Comparison of ENCODE assay signal across 23 cellular contexts in genomic region chr14:40204441-40205175, GRCh38.
"Had no signal": no experiment of that assay in that cellular context is flagged by ENCODE, and none has a peak within 500 bp of the region (broad histone marks: within the 10 kb centered on the region; RNA-seq: fewer than 3 reads in every experiment).

No MANE protein-coding gene starts in this region.

- ATAC-seq: activated naive CD8-positive, alpha-beta T cell treated with anti-CD3 and anti-CD28 coated beads, Interleukin-2, amount 50 U/mL, for 24 hours; body of pancreas; gastroesophageal sphincter; natural killer cell treated with Interleukin-12 subunit alpha and Interleukin-12 subunit beta and Interleukin-15 and Interleukin-18, amount 100 ng/mL, for 72 hours; sciatic nerve; stimulated activated memory B cell treated with anti-CD40 and anti-IgM and Interleukin-4, amounts not matched to agents 10 μg/mL and 1 μg/mL and 100 μg/mL, for 72 hours; T-helper 17 cell had no signal

- H3K36me3 Mint-ChIP-seq: natural killer cell treated with Interleukin-12 subunit alpha and Interleukin-12 subunit beta and Interleukin-15 and Interleukin-18, amount 100 ng/mL, for 72 hours; stimulated activated memory B cell treated with anti-CD40 and anti-IgM and Interleukin-4, amounts not matched to agents 10 μg/mL and 1 μg/mL and 100 μg/mL, for 72 hours had no signal

- H3K4me1 ChIP-seq: body of pancreas, gastroesophageal sphincter, left ventricle myocardium inferior, parathyroid adenoma, transverse colon had no signal

- H3K27ac ChIP-seq: body of pancreas, cardiac muscle cell, epithelial cell of prostate, gastroesophageal sphincter, left ventricle myocardium inferior, parathyroid adenoma, transverse colon had no signal

- H3K4me3 ChIP-seq: body of pancreas, cardiac muscle cell, gastroesophageal sphincter, left ventricle myocardium inferior, transverse colon had no signal

- H3K9ac ChIP-seq: parathyroid adenoma had no signal

- H3K9me3 Mint-ChIP-seq: stimulated activated memory B cell treated with anti-CD40 and anti-IgM and Interleukin-4, amounts not matched to agents 10 μg/mL and 1 μg/mL and 100 μg/mL, for 72 hours had no signal

- H3K27me3 ChIP-seq: body of pancreas, cardiac muscle cell, gastroesophageal sphincter, transverse colon had no signal

- H3K36me3 ChIP-seq: cardiac muscle cell, gastroesophageal sphincter, left ventricle myocardium inferior, transverse colon had no signal

- H3K79me2 ChIP-seq: parathyroid adenoma had no signal

- DNase-seq: activated CD4-positive, alpha-beta memory T cell treated with anti-CD3 and anti-CD28 coated beads, Interleukin-2, amount 10 ng/mL, durations not matched to agents 7 days and 5 days; activated CD4-positive, alpha-beta T cell treated with anti-CD3 and anti-CD28 coated beads for 48 hours; activated CD4-positive, CD25-positive, alpha-beta regulatory T cell; activated effector memory CD4-positive, alpha-beta T cell treated with anti-CD3 and anti-CD28 coated beads, Interleukin-2, amount 50 U/mL, for 16 hours; activated naive CD4-positive, alpha-beta T cell treated with anti-CD3 and anti-CD28 coated beads, Interleukin-2, amount 50 U/mL, for 16 hours; activated naive CD8-positive, alpha-beta T cell treated with anti-CD3 and anti-CD28 coated beads, Interleukin-2, amount 50 U/mL, for 24 hours; body of pancreas; cortex of kidney; head of caudate nucleus; left ventricle myocardium inferior; nucleus accumbens; small intestine; stimulated activated CD4-positive, alpha-beta T cell treated with anti-CD3 and anti-CD28 coated beads, Interleukin-2, amount 100 ng/mL, for 24 hours; SW 1271; T-helper 17 cell; transverse colon had no signal

- H3K4me1 Mint-ChIP-seq: activated CD4-positive, alpha-beta memory T cell treated with anti-CD3 and anti-CD28 coated beads, Interleukin-2, amount 10 ng/mL, durations not matched to agents 7 days and 5 days; activated naive CD8-positive, alpha-beta T cell treated with anti-CD3 and anti-CD28 coated beads, Interleukin-2, amount 50 U/mL, for 24 hours; stimulated activated memory B cell treated with anti-CD40 and anti-IgM and Interleukin-4, amounts not matched to agents 10 μg/mL and 1 μg/mL and 100 μg/mL, for 72 hours; T-helper 17 cell had no signal

- H3K9me3 ChIP-seq: body of pancreas, transverse colon had no signal

- H3K27me3 Mint-ChIP-seq: activated CD4-positive, alpha-beta memory T cell treated with anti-CD3 and anti-CD28 coated beads, Interleukin-2, amount 10 ng/mL, durations not matched to agents 7 days and 5 days; activated naive CD8-positive, alpha-beta T cell treated with anti-CD3 and anti-CD28 coated beads, Interleukin-2, amount 50 U/mL, for 24 hours; natural killer cell treated with Interleukin-12 subunit alpha and Interleukin-12 subunit beta and Interleukin-15 and Interleukin-18, amount 100 ng/mL, for 72 hours; stimulated activated memory B cell treated with anti-CD40 and anti-IgM and Interleukin-4, amounts not matched to agents 10 μg/mL and 1 μg/mL and 100 μg/mL, for 72 hours; T-helper 17 cell had no signal

- H3K4me3 Mint-ChIP-seq: activated CD4-positive, alpha-beta memory T cell treated with anti-CD3 and anti-CD28 coated beads, Interleukin-2, amount 10 ng/mL, durations not matched to agents 7 days and 5 days; activated naive CD8-positive, alpha-beta T cell treated with anti-CD3 and anti-CD28 coated beads, Interleukin-2, amount 50 U/mL, for 24 hours; natural killer cell treated with Interleukin-12 subunit alpha and Interleukin-12 subunit beta and Interleukin-15 and Interleukin-18, amount 100 ng/mL, for 72 hours; stimulated activated memory B cell treated with anti-CD40 and anti-IgM and Interleukin-4, amounts not matched to agents 10 μg/mL and 1 μg/mL and 100 μg/mL, for 72 hours; T-helper 17 cell had no signal

- FAIRE-seq: small intestine had no signal

- H2AFZ ChIP-seq: parathyroid adenoma had no signal

- H3K27ac Mint-ChIP-seq: activated CD4-positive, alpha-beta memory T cell treated with anti-CD3 and anti-CD28 coated beads, Interleukin-2, amount 10 ng/mL, durations not matched to agents 7 days and 5 days; activated naive CD8-positive, alpha-beta T cell treated with anti-CD3 and anti-CD28 coated beads, Interleukin-2, amount 50 U/mL, for 24 hours; natural killer cell treated with Interleukin-12 subunit alpha and Interleukin-12 subunit beta and Interleukin-15 and Interleukin-18, amount 100 ng/mL, for 72 hours; stimulated activated memory B cell treated with anti-CD40 and anti-IgM and Interleukin-4, amounts not matched to agents 10 μg/mL and 1 μg/mL and 100 μg/mL, for 72 hours; T-helper 17 cell had no signal
